Comparison of ENCODE assay signal across 1 cellular context in genomic region chr17:42618442-42619150, GRCh38.
TF ChIP-seq lines count a peak whose summit lies in the region.

No MANE protein-coding gene starts in this region.

TF ChIP-seq in HepG2, 621 proteins besides CTCF, POLR2A, EP300 and RAD21 (continues in another document):
- TF ChIP-seq GTF3A (CRISPR knock-in tag; conservative IDR thresholded peaks at IDR 0.05) = no peak
- TF ChIP-seq, protein P1, sequence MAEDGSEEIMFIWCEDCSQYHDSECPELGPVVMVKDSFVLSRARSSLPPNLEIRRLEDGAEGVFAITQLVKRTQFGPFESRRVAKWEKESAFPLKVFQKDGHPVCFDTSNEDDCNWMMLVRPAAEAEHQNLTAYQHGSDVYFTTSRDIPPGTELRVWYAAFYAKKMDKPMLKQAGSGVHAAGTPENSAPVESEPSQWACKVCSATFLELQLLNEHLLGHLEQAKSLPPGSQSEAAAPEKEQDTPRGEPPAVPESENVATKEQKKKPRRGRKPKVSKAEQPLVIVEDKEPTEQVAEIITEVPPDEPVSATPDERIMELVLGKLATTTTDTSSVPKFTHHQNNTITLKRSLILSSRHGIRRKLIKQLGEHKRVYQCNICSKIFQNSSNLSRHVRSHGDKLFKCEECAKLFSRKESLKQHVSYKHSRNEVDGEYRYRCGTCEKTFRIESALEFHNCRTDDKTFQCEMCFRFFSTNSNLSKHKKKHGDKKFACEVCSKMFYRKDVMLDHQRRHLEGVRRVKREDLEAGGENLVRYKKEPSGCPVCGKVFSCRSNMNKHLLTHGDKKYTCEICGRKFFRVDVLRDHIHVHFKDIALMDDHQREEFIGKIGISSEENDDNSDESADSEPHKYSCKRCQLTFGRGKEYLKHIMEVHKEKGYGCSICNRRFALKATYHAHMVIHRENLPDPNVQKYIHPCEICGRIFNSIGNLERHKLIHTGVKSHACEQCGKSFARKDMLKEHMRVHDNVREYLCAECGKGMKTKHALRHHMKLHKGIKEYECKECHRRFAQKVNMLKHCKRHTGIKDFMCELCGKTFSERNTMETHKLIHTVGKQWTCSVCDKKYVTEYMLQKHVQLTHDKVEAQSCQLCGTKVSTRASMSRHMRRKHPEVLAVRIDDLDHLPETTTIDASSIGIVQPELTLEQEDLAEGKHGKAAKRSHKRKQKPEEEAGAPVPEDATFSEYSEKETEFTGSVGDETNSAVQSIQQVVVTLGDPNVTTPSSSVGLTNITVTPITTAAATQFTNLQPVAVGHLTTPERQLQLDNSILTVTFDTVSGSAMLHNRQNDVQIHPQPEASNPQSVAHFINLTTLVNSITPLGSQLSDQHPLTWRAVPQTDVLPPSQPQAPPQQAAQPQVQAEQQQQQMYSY (CRISPR knock-in tag; IDR thresholded peaks at IDR 0.05) = peak; percentile 86
- peak; percentile 66; the same call in 1 of the 2 replicates for TF ChIP-seq ZNF501 (CRISPR knock-in tag; IDR thresholded peaks at IDR 0.05)
- TF ChIP-seq RXRA (CRISPR knock-in tag; IDR thresholded peaks at IDR 0.05) = peak; percentile 61
- TF ChIP-seq SKI (IDR thresholded peaks at IDR 0.05; ENCODE audit: partially characterized antibody) = no peak
- peak; percentile 47; the same call in 1 of the 2 replicates for TF ChIP-seq RXRB (CRISPR knock-in tag; IDR thresholded peaks at IDR 0.05; ENCODE audit: borderline replicate concordance)
- TF ChIP-seq SOX5 (CRISPR knock-in tag; IDR thresholded peaks at IDR 0.05; ENCODE audit: borderline replicate concordance) = 0 out of 2 replicates have a peak, but pooled peaks have one; percentile 30
- TF ChIP-seq, protein P2, sequence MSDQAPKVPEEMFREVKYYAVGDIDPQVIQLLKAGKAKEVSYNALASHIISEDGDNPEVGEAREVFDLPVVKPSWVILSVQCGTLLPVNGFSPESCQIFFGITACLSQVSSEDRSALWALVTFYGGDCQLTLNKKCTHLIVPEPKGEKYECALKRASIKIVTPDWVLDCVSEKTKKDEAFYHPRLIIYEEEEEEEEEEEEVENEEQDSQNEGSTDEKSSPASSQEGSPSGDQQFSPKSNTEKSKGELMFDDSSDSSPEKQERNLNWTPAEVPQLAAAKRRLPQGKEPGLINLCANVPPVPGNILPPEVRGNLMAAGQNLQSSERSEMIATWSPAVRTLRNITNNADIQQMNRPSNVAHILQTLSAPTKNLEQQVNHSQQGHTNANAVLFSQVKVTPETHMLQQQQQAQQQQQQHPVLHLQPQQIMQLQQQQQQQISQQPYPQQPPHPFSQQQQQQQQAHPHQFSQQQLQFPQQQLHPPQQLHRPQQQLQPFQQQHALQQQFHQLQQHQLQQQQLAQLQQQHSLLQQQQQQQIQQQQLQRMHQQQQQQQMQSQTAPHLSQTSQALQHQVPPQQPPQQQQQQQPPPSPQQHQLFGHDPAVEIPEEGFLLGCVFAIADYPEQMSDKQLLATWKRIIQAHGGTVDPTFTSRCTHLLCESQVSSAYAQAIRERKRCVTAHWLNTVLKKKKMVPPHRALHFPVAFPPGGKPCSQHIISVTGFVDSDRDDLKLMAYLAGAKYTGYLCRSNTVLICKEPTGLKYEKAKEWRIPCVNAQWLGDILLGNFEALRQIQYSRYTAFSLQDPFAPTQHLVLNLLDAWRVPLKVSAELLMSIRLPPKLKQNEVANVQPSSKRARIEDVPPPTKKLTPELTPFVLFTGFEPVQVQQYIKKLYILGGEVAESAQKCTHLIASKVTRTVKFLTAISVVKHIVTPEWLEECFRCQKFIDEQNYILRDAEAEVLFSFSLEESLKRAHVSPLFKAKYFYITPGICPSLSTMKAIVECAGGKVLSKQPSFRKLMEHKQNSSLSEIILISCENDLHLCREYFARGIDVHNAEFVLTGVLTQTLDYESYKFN (CRISPR knock-in tag; conservative IDR thresholded peaks at IDR 0.05) = 0 out of 2 replicates have a peak, but pooled peaks have one; percentile 16
- TF ChIP-seq MYPOP (CRISPR knock-in tag; IDR thresholded peaks at IDR 0.05) = no peak; the same call in 1 of the 2 replicates
- peak; percentile 68; the same call in 1 of the 2 replicates for TF ChIP-seq AHR (CRISPR knock-in tag; IDR thresholded peaks at IDR 0.05)
- peak; percentile 90; the same call in 1 of the 2 replicates for TF ChIP-seq ZSCAN9 (CRISPR knock-in tag; IDR thresholded peaks at IDR 0.05; ENCODE audit: borderline replicate concordance)
- peak; percentile 90; the same call in 1 of the 2 replicates for TF ChIP-seq ZNF614 (CRISPR knock-in tag; IDR thresholded peaks at IDR 0.05; ENCODE audit: borderline replicate concordance)
- TF ChIP-seq, protein P3, sequence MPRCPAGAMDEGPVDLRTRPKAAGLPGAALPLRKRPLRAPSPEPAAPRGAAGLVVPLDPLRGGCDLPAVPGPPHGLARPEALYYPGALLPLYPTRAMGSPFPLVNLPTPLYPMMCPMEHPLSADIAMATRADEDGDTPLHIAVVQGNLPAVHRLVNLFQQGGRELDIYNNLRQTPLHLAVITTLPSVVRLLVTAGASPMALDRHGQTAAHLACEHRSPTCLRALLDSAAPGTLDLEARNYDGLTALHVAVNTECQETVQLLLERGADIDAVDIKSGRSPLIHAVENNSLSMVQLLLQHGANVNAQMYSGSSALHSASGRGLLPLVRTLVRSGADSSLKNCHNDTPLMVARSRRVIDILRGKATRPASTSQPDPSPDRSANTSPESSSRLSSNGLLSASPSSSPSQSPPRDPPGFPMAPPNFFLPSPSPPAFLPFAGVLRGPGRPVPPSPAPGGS (CRISPR knock-in tag; IDR thresholded peaks at IDR 0.05) = no peak
- TF ChIP-seq ZNF331 (CRISPR knock-in tag; IDR thresholded peaks at IDR 0.05) = peak; percentile 80
- TF ChIP-seq TFE3 (CRISPR knock-in tag; IDR thresholded peaks at IDR 0.05) = peak; percentile 60
- TF ChIP-seq TFDP2 (CRISPR knock-in tag; IDR thresholded peaks at IDR 0.05) = peak; percentile 49; the same call in 1 of the 2 replicates
- peak; percentile 61; the same call in 1 of the 2 replicates for TF ChIP-seq MYC (CRISPR knock-in tag; IDR thresholded peaks at IDR 0.05; ENCODE audit: borderline replicate concordance)
- peak; percentile 56; the same call in 1 of the 2 replicates for TF ChIP-seq SP5 (CRISPR knock-in tag; IDR thresholded peaks at IDR 0.05; ENCODE audit: borderline replicate concordance, low read depth)
- TF ChIP-seq STAG1 (CRISPR knock-in tag; IDR thresholded peaks at IDR 0.05) = peak; percentile 79
- no peak for TF ChIP-seq KDM5B (CRISPR knock-in tag; IDR thresholded peaks at IDR 0.05; ENCODE audit: borderline replicate concordance)
- TF ChIP-seq BORCS8-MEF2B (CRISPR knock-in tag; IDR thresholded peaks at IDR 0.05) = peak; percentile 75
- TF ChIP-seq ZNF224 (CRISPR knock-in tag; IDR thresholded peaks at IDR 0.05) = no peak
- TF ChIP-seq ATF4 (CRISPR knock-in tag; IDR thresholded peaks at IDR 0.05) = peak in 1 of 2 experiments; percentile 16; a peak in 1 of 4 replicates
- TF ChIP-seq TGIF2 (CRISPR knock-in tag; IDR thresholded peaks at IDR 0.05) = peak; percentile 62
- TF ChIP-seq HOMEZ (CRISPR knock-in tag; IDR thresholded peaks at IDR 0.05; ENCODE audit: low read depth) = no peak
- no peak for TF ChIP-seq HOXD1 (CRISPR knock-in tag; IDR thresholded peaks at IDR 0.05)
- no peak for TF ChIP-seq SOX6 (IDR thresholded peaks at IDR 0.05)
- no peak for TF ChIP-seq SOX6 (CRISPR knock-in tag; IDR thresholded peaks at IDR 0.05)
- TF ChIP-seq TEAD2 (CRISPR knock-in tag; IDR thresholded peaks at IDR 0.05) = no peak
- TF ChIP-seq, protein P4, sequence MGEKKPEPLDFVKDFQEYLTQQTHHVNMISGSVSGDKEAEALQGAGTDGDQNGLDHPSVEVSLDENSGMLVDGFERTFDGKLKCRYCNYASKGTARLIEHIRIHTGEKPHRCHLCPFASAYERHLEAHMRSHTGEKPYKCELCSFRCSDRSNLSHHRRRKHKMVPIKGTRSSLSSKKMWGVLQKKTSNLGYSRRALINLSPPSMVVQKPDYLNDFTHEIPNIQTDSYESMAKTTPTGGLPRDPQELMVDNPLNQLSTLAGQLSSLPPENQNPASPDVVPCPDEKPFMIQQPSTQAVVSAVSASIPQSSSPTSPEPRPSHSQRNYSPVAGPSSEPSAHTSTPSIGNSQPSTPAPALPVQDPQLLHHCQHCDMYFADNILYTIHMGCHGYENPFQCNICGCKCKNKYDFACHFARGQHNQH (CRISPR knock-in tag; IDR thresholded peaks at IDR 0.05) = peak; percentile 55; the same call in 1 of the 2 replicates
- TF ChIP-seq ZFY (CRISPR knock-in tag; IDR thresholded peaks at IDR 0.05) = peak; percentile 43; the same call in 1 of the 2 replicates
- TF ChIP-seq ZNF263 (CRISPR knock-in tag; IDR thresholded peaks at IDR 0.05) = peak; percentile 90
- TF ChIP-seq TARDBP (CRISPR knock-in tag; IDR thresholded peaks at IDR 0.05) = peak; percentile 76
- peak; percentile 25; the same call in 1 of the 2 replicates for TF ChIP-seq MIXL1 (CRISPR knock-in tag; IDR thresholded peaks at IDR 0.05)
- TF ChIP-seq SCMH1 (CRISPR knock-in tag; IDR thresholded peaks at IDR 0.05; ENCODE audit: borderline replicate concordance) = no peak
- TF ChIP-seq ATF3 (CRISPR knock-in tag; IDR thresholded peaks at IDR 0.05) = no peak
- TF ChIP-seq PATZ1 (CRISPR knock-in tag; IDR thresholded peaks at IDR 0.05) = peak; percentile 76
- no peak for TF ChIP-seq GABPA (IDR thresholded peaks at IDR 0.05; ENCODE audit: low read depth, low read length)
- 0 out of 2 replicates have a peak, but pooled peaks have one; percentile 31 for TF ChIP-seq GABPA (CRISPR knock-in tag; IDR thresholded peaks at IDR 0.05; ENCODE audit: low read depth)
- peak; percentile 60; the same call in 1 of the 2 replicates for TF ChIP-seq THAP11 (CRISPR knock-in tag; IDR thresholded peaks at IDR 0.05)
- TF ChIP-seq DBP (CRISPR knock-in tag; IDR thresholded peaks at IDR 0.05; ENCODE audit: not compliant biosample characterization) = no peak
- TF ChIP-seq ZNF556 (CRISPR knock-in tag; IDR thresholded peaks at IDR 0.05; ENCODE audit: borderline replicate concordance) = peak; percentile 47; the same call in 1 of the 2 replicates
